Comparison of ENCODE assay signal across 8 cellular contexts in genomic region chr13:78602561-78603239, GRCh38. TPM values are rescaled to one million over a fixed set of nuclear protein-coding genes. Genes with fewer than 3 reads are reported as not detected.
A peak's percentile ranks its signal among the peaks of the same experiment; 100 is the strongest.
DNase-seq lines count a peak whose midpoint lies in the region; ATAC-seq and TF ChIP-seq lines count a peak whose summit lies in the region.

No MANE protein-coding gene starts in this region.

- H3K9me2 ChIP-seq in OCI-LY7 (ENCODE audit: insufficient read depth, low read length) = no peaks in the 10 kb centered on the region

- no peaks in the 10 kb centered on the region; the same call in 1 of the 2 replicates for H4K20me1 ChIP-seq in OCI-LY7 (ENCODE audit: insufficient read depth, low read length)

- no peak for ATAC-seq in right cardiac atrium
- peak; percentile 10 for ATAC-seq in HG02884 (IDR thresholded peaks at IDR 0.05; ENCODE audit: unreplicated experiment)
- peak; percentile 11 for ATAC-seq in gastroesophageal sphincter
- peak; percentile 41 for ATAC-seq in stimulated activated effector memory CD8-positive, alpha-beta T cell treated with anti-CD3 and anti-CD28 coated beads, Interleukin-12 subunit alpha, Interleukin-12 subunit beta, amount 100 ng/mL, for 72 hours

- no TSS peak for BruUV-seq in OCI-LY7 (replicated peaks; lab: Mats Ljungman, UMichigan)

- peak overlapping the region; percentile 86 for H3K4me3 Mint-ChIP-seq in stimulated activated effector memory CD8-positive, alpha-beta T cell treated with anti-CD3 and anti-CD28 coated beads, Interleukin-12 subunit alpha, Interleukin-12 subunit beta, amount 100 ng/mL, for 72 hours

- peaks cover 8% of the 10 kb centered on the region for H3K27me3 ChIP-seq in right cardiac atrium (ENCODE audit: control insufficient read depth, insufficient read depth)
- peaks cover 72 to 75% of the 10 kb centered on the region in 2 donors for H3K27me3 ChIP-seq in right atrium auricular region
- H3K27me3 ChIP-seq in gastroesophageal sphincter = peaks cover 97% of the 10 kb centered on the region

- no peak for TF ChIP-seq POLR2A in gastroesophageal sphincter (IDR thresholded peaks at IDR 0.05)

- intact Hi-C loops in right cardiac atrium (cut with DNase I) = no loop called here
- intact Hi-C loops in OCI-LY7 (cut with micrococcal nuclease; ENCODE audit: unreplicated experiment) = loop anchor here (5.0 kb wide), 1 partner anchor 55 kb away; the partner anchor contains the start of gene OBI1

- no peaks in the 10 kb centered on the region for H3K79me2 ChIP-seq in OCI-LY7 (ENCODE audit: insufficient read depth, low read depth, low read length)

- H3K4me2 ChIP-seq in OCI-LY7 (ENCODE audit: low read length) = peak overlapping the region; percentile 81

- DNase-seq in right cardiac atrium = peak in 2 of 3 donors; percentile 8 to 46
- no peak for DNase-seq in right atrium auricular region (ENCODE audit: low spot score)
- DNase-seq in OCI-LY7 (ENCODE audit: low spot score) = peak; percentile 23
- DNase-seq in stimulated activated effector memory CD8-positive, alpha-beta T cell treated with anti-CD3 and anti-CD28 coated beads, Interleukin-12 subunit alpha, Interleukin-12 subunit beta, amount 100 ng/mL, for 72 hours (ENCODE audit: low spot score in 2 of 2) = no peak
- DNase-seq in C1 segment of cervical spinal cord (lab: John Stamatoyannopoulos, UW) = no peak
- DNase-seq in amniotic stem cell (lab: John Stamatoyannopoulos, UW) = no peak

- H3K9me3 Mint-ChIP-seq in stimulated activated effector memory CD8-positive, alpha-beta T cell treated with anti-CD3 and anti-CD28 coated beads, Interleukin-12 subunit alpha, Interleukin-12 subunit beta, amount 100 ng/mL, for 72 hours = no peaks in the 10 kb centered on the region

- H3K36me3 Mint-ChIP-seq in stimulated activated effector memory CD8-positive, alpha-beta T cell treated with anti-CD3 and anti-CD28 coated beads, Interleukin-12 subunit alpha, Interleukin-12 subunit beta, amount 100 ng/mL, for 72 hours = peaks cover 5% of the 10 kb centered on the region

- H3K36me3 ChIP-seq in right atrium auricular region (no peaks in the 10 kb centered on the region), OCI-LY7 (ENCODE audit: insufficient read depth, low read length) (no peaks in the 10 kb centered on the region), gastroesophageal sphincter (no peaks in the 10 kb centered on the region)

- H3K4me1 ChIP-seq in right cardiac atrium (ENCODE audit: control insufficient read depth, insufficient read depth, low read length) (peaks cover 5% of the 10 kb centered on the region), right atrium auricular region (peaks cover 0 to 33% of the 10 kb centered on the region in 2 donors), OCI-LY7 (ENCODE audit: insufficient read depth, low read length, poor library complexity, severe bottlenecking) (peaks cover 34% of the 10 kb centered on the region), gastroesophageal sphincter (peaks cover 0 to 37% (median 29%) of the 10 kb centered on the region in 3 donors)

- H2AFZ ChIP-seq in OCI-LY7 (ENCODE audit: low read length) = peak overlapping the region; percentile 67

- H3K4me3 ChIP-seq in right cardiac atrium (ENCODE audit: low read length) = peak overlapping the region; percentile 44
- peak overlapping the region in 1 of 2 donors; percentile 39 for H3K4me3 ChIP-seq in right atrium auricular region
- peak overlapping the region; percentile 79 for H3K4me3 ChIP-seq in OCI-LY7 (ENCODE audit: low read depth, low read length, poor library complexity, severe bottlenecking)
- H3K4me3 ChIP-seq in gastroesophageal sphincter = peak overlapping the region in 1 of 2 donors; percentile 46

- H3K4me1 Mint-ChIP-seq in stimulated activated effector memory CD8-positive, alpha-beta T cell treated with anti-CD3 and anti-CD28 coated beads, Interleukin-12 subunit alpha, Interleukin-12 subunit beta, amount 100 ng/mL, for 72 hours = peaks cover 44% of the 10 kb centered on the region

- TF ChIP-seq CTCF in right atrium auricular region (IDR thresholded peaks at IDR 0.05) = no peak
- TF ChIP-seq CTCF in OCI-LY7 (conservative IDR thresholded peaks at IDR 0.05; ENCODE audit: low read length) = no peak
- TF ChIP-seq CTCF in gastroesophageal sphincter (IDR thresholded peaks at IDR 0.05) = no peak

- CTCF ChIA-PET in OCI-LY7 (lab: Charles Lee; ENCODE audit: unreplicated experiment) = no interaction called here

- H3K27ac Mint-ChIP-seq in stimulated activated effector memory CD8-positive, alpha-beta T cell treated with anti-CD3 and anti-CD28 coated beads, Interleukin-12 subunit alpha, Interleukin-12 subunit beta, amount 100 ng/mL, for 72 hours = peak overlapping the region; percentile 89

- H3K27ac ChIP-seq in right cardiac atrium (ENCODE audit: low read length) (no peak overlapping the region), right atrium auricular region (no peak overlapping the region), OCI-LY7 (ENCODE audit: low read depth, low read length, poor library complexity, severe bottlenecking) (no peak overlapping the region), gastroesophageal sphincter (no peak overlapping the region)

- H3K9me3 ChIP-seq in right cardiac atrium (ENCODE audit: control insufficient read depth, low read length) (no peaks in the 10 kb centered on the region), right atrium auricular region (no peaks in the 10 kb centered on the region), OCI-LY7 (ENCODE audit: low read length) (no peaks in the 10 kb centered on the region), gastroesophageal sphincter (no peaks in the 10 kb centered on the region)

- TF ChIP-seq EP300 in gastroesophageal sphincter (IDR thresholded peaks at IDR 0.05) = no peak

- WGBS in right cardiac atrium = 2% methylated on average over 51 of the region's 51 CpGs
- 4 to 5% methylated on average over 9 to 30 of the region's 51 CpGs for WGBS in gastroesophageal sphincter (ENCODE audit: low coverage in 1 of 2), 2 donors

- POLR2A ChIA-PET in OCI-LY7 (lab: Charles Lee) = no interaction called here

RNA-seq across cellular contexts. Expression of gene POU4F1, which starts 0.7 kb away (rescaled TPM):
- total RNA-seq in right cardiac atrium (not detected), right atrium auricular region (not detected), OCI-LY7 (2022) (4.5 and 4.6 TPM in 2 replicates), gastroesophageal sphincter (under 1 TPM in 1 of 4 donors, not detected in 3; 0.08 TPM)
- polyA plus RNA-seq in right cardiac atrium = not detected
- total RNA-seq in OCI-LY7 (2014; rRNA removed; shearing (Covaris generic)) = 6.9 and 7.3 TPM in 2 replicates

RNA-seq across cellular contexts. Expression of gene OBI1, which starts 56.3 kb away (rescaled TPM):
- total RNA-seq in right cardiac atrium (10 to 100 TPM in 1 of 4 donors, 1 to 10 TPM in 3; 8.5 to 11.0 (median 9.6) TPM), right atrium auricular region (1 to 10 TPM; 6.1 to 7.3 TPM), OCI-LY7 (2022) (17.0 and 18.3 TPM in 2 replicates), gastroesophageal sphincter (10 to 100 TPM in 2 of 4 donors, 1 to 10 TPM in 2; 9.6 to 15.5 (median 10.7) TPM)
- polyA plus RNA-seq in right cardiac atrium = 5.6 TPM
- 17.9 and 18.0 TPM in 2 replicates for total RNA-seq in OCI-LY7 (2014; rRNA removed; shearing (Covaris generic))

Comparison
In these comparisons a context has a peak if more than half of its experiments do, and no peak if none do; other contexts are left out.
1. DNase-seq: peak in right cardiac atrium (2 of 3) and OCI-LY7 (single experiment); none in right atrium auricular region (single experiment), stimulated activated effector memory CD8-positive, alpha-beta T cell treated with anti-CD3 and anti-CD28 coated beads, Interleukin-12 subunit alpha, Interleukin-12 subunit beta, amount 100 ng/mL, for 72 hours (0 of 2), C1 segment of cervical spinal cord (0 of 14) and amniotic stem cell (single experiment).
2. ATAC-seq: peak in HG02884 (single experiment), gastroesophageal sphincter (single experiment) and stimulated activated effector memory CD8-positive, alpha-beta T cell treated with anti-CD3 and anti-CD28 coated beads, Interleukin-12 subunit alpha, Interleukin-12 subunit beta, amount 100 ng/mL, for 72 hours (single experiment); none in right cardiac atrium (0 of 2).
3. RNA of gene POU4F1, which starts 0.7 kb away (total RNA-seq): 4.5 to 7.3 TPM in OCI-LY7; not detected in right cardiac atrium, not detected in right atrium auricular region and 0.08 TPM in gastroesophageal sphincter; every median in the first group is over 4 times any median in the second.